Comparison of ENCODE assay signal across 20 cellular contexts in genomic region chr5:31453522-31453921, GRCh38.
"Had no signal": no experiment of that assay in that cellular context is flagged by ENCODE, and none has a peak within 500 bp of the region (broad histone marks: within the 10 kb centered on the region; RNA-seq: fewer than 3 reads in every experiment).

No MANE protein-coding gene starts in this region.

- H3K79me2 ChIP-seq: hepatocyte had no signal

- H3K36me3 ChIP-seq: prostate gland had no signal

- H3K27ac Mint-ChIP-seq: activated naive CD4-positive, alpha-beta T cell treated with anti-CD3 and anti-CD28 coated beads, Interleukin-2, amount 50 U/mL, for 24 hours; T-helper 1 cell treated with Interleukin-12 subunit alpha and Interleukin-12 subunit beta and Interleukin-4 antibody, amounts not matched to agents 30 μg/mL and 1 μg/mL, for 36 hours had no signal

- DNase-seq: activated CD4-positive, alpha-beta T cell treated with anti-CD3 and anti-CD28 coated beads for 1 hour; activated CD8-positive, alpha-beta memory T cell treated with anti-CD3 and anti-CD28 coated beads for 24 hours; activated CD8-positive, alpha-beta memory T cell treated with anti-CD3 and anti-CD28 coated beads, Interleukin-2, amount 50 U/mL, for 48 hours; activated gamma-delta T cell; activated T-cell treated with anti-CD3 and anti-CD28 coated beads, Interleukin-2, amount 50 U/mL, for 48 hours; dorsolateral prefrontal cortex; foreskin keratinocyte; left cardiac atrium; mesenchymal stem cell; naive thymus-derived CD4-positive, alpha-beta T cell; stimulated activated CD4-positive, alpha-beta T cell treated with anti-CD3 and anti-CD28 coated beads, Interleukin-2, amount 100 ng/mL, for 24 hours; stimulated activated naive CD8-positive, alpha-beta T cell treated with anti-CD3 and anti-CD28 coated beads, Interleukin-15, Interleukin-2, amounts not matched to agents 100 U/mL and 50 U/mL, for 24 hours; substantia nigra had no signal

- H3K4me3 Mint-ChIP-seq: activated naive CD4-positive, alpha-beta T cell treated with anti-CD3 and anti-CD28 coated beads, Interleukin-2, amount 50 U/mL, for 24 hours; naive thymus-derived CD4-positive, alpha-beta T cell; T-helper 1 cell treated with Interleukin-12 subunit alpha and Interleukin-12 subunit beta and Interleukin-4 antibody, amounts not matched to agents 30 μg/mL and 1 μg/mL, for 36 hours had no signal

- H2AFZ ChIP-seq: hepatocyte had no signal

- H3K4me1 ChIP-seq: prostate gland, right atrium auricular region, tibial nerve had no signal

- H3K4me3 ChIP-seq: dorsolateral prefrontal cortex, hepatocyte, prostate gland, right atrium auricular region, tibial nerve had no signal

- H3K27ac ChIP-seq: dorsolateral prefrontal cortex, foreskin keratinocyte, hepatocyte, prostate gland, right atrium auricular region, tibial nerve, VCaP had no signal

- H3K4me2 ChIP-seq: hepatocyte had no signal

- H3K27me3 Mint-ChIP-seq: activated naive CD4-positive, alpha-beta T cell treated with anti-CD3 and anti-CD28 coated beads, Interleukin-2, amount 50 U/mL, for 24 hours; naive thymus-derived CD4-positive, alpha-beta T cell had no signal

- H3K9me3 ChIP-seq: prostate gland had no signal

- ATAC-seq: foreskin keratinocyte; left cardiac atrium; naive thymus-derived CD4-positive, alpha-beta T cell; stimulated activated naive CD8-positive, alpha-beta T cell treated with anti-CD3 and anti-CD28 coated beads, Interleukin-15, Interleukin-2, amounts not matched to agents 100 U/mL and 50 U/mL, for 24 hours had no signal

- H3K27me3 ChIP-seq: dorsolateral prefrontal cortex, foreskin keratinocyte, hepatocyte, right atrium auricular region, tibial nerve had no signal
